In genomic region chr14:32102968-32103367, GRCh38 we compare ENCODE assay signal across 17 cellular contexts. TPM values are rescaled to one million over a fixed set of nuclear protein-coding genes. Genes with fewer than 3 reads are reported as not detected.
DNase-seq lines count a peak whose midpoint lies in the region; ATAC-seq, FAIRE-seq and TF ChIP-seq lines count a peak whose summit lies in the region.
"Had no signal": no experiment of that assay in that cellular context is flagged by ENCODE, and none has a peak within 500 bp of the region (broad histone marks: within the 10 kb centered on the region; RNA-seq: fewer than 3 reads in every experiment).

No MANE protein-coding gene starts in this region.

- no peak for TF ChIP-seq POLR2A in A549 (IDR thresholded peaks at IDR 0.05; ENCODE audit: low read length)

- peak overlapping the region in 1 of 3 donors; percentile 82 for H3K27ac Mint-ChIP-seq in CD4-positive, CD25-positive, alpha-beta regulatory T cell
- H3K27ac Mint-ChIP-seq in memory B cell (peak overlapping the region; percentile 66), WTC11 (no peak overlapping the region)
- H3K27ac Mint-ChIP-seq: GM23338 had no signal

- H3K36me3 Mint-ChIP-seq in CD4-positive, CD25-positive, alpha-beta regulatory T cell, result no peaks in the 10 kb centered on the region
- H3K36me3 Mint-ChIP-seq in memory B cell (peaks cover 4% of the 10 kb centered on the region), WTC11 (no peaks in the 10 kb centered on the region)

- H3K4me3 Mint-ChIP-seq in CD4-positive, CD25-positive, alpha-beta regulatory T cell, result peak overlapping the region in 1 of 4 donors; percentile 26
- H3K4me3 Mint-ChIP-seq in memory B cell (no peak overlapping the region), WTC11 (no peak overlapping the region)
- H3K4me3 Mint-ChIP-seq: GM23338 had no signal

- H3K27me3 Mint-ChIP-seq in CD4-positive, CD25-positive, alpha-beta regulatory T cell, result no peaks in the 10 kb centered on the region
- H3K27me3 Mint-ChIP-seq in memory B cell, result no peaks in the 10 kb centered on the region
- no peaks in the 10 kb centered on the region for H3K27me3 Mint-ChIP-seq in WTC11 (ENCODE audit: low read depth)

- no peaks in the 10 kb centered on the region for H3K9me3 ChIP-seq in A549
- H3K9me3 ChIP-seq in CD4-positive, CD25-positive, alpha-beta regulatory T cell (ENCODE audit: control insufficient read depth in 2 of 2, low read length in 2 of 2), result no peaks in the 10 kb centered on the region
- H3K9me3 ChIP-seq: Caco-2 had no signal

- CTCF ChIA-PET in A549 (lab: Yijun Ruan, JAX) (no interaction called here), WTC11 (lab: Charles Lee) (no interaction called here)

- POLR2A ChIA-PET in A549 (lab: Yijun Ruan, JAX), result no interaction called here
- POLR2A ChIA-PET in WTC11 (lab: Charles Lee), result no interaction called here

- no peak overlapping the region for H3K4me3 ChIP-seq in A549
- peak overlapping the region; percentile 64 for H3K4me3 ChIP-seq in CD4-positive, CD25-positive, alpha-beta regulatory T cell (ENCODE audit: low read depth, low read length)
- H3K4me3 ChIP-seq: GM23338, SK-N-MC had no signal

- no peak for TF ChIP-seq EP300 in A549 (IDR thresholded peaks at IDR 0.05)

- no peaks in the 10 kb centered on the region for H3K27me3 ChIP-seq in CD4-positive, CD25-positive, alpha-beta regulatory T cell (ENCODE audit: control insufficient read depth, insufficient read depth, low read length)

- peaks cover 32% of the 10 kb centered on the region for H3K4me1 ChIP-seq in A549
- peaks cover 30% of the 10 kb centered on the region for H3K4me1 ChIP-seq in CD4-positive, CD25-positive, alpha-beta regulatory T cell (ENCODE audit: control insufficient read depth, insufficient read depth, low read length, poor library complexity, severe bottlenecking)

- TF ChIP-seq CTCF in A549 (IDR thresholded peaks at IDR 0.05) (no peak), WTC11 (IDR thresholded peaks at IDR 0.05) (no peak)

- no peaks in the 10 kb centered on the region for H3K9me3 Mint-ChIP-seq in CD4-positive, CD25-positive, alpha-beta regulatory T cell
- H3K9me3 Mint-ChIP-seq in memory B cell (no peaks in the 10 kb centered on the region), WTC11 (no peaks in the 10 kb centered on the region)
- H3K9me3 Mint-ChIP-seq: GM23338 had no signal

- FAIRE-seq in A549 (lab: Jason Lieb, UNC), result no peak

- TF ChIP-seq RAD21 in A549 (conservative IDR thresholded peaks at IDR 0.05 in 1 of 2, IDR thresholded peaks at IDR 0.05 in 1 of 2), result no peak

- H3K4me1 Mint-ChIP-seq in CD4-positive, CD25-positive, alpha-beta regulatory T cell, result peaks cover 25 to 62% (median 39%) of the 10 kb centered on the region in 4 donors
- H3K4me1 Mint-ChIP-seq in memory B cell (peaks cover 20% of the 10 kb centered on the region), WTC11 (no peaks in the 10 kb centered on the region; the same call in 1 of the 2 replicates)
- H3K4me1 Mint-ChIP-seq: GM23338 had no signal

- no peak overlapping the region for H3K4me2 ChIP-seq in A549
- H3K4me2 ChIP-seq: GM23338 had no signal

- H3K27ac ChIP-seq in A549, result no peak overlapping the region
- H3K27ac ChIP-seq in CD4-positive, CD25-positive, alpha-beta regulatory T cell (ENCODE audit: insufficient read depth, low read length, poor library complexity, severe bottlenecking), result peak overlapping the region; percentile 34
- H3K27ac ChIP-seq: SK-N-MC had no signal

- DNase-seq in A549 (ENCODE audit: low read depth in 1 of 2, low spot score in 1 of 2) (no peak), memory B cell (ENCODE audit: low spot score in 2 of 2) (no peak), NCI-H748 treated with DMSO at 0.1 percent for 48 hours (lab: John Stamatoyannopoulos, UW) (no peak), WTC11 (ENCODE audit: low spot score) (no peak), NCI-H2171 treated with DMSO at 0.1 percent for 48 hours (lab: John Stamatoyannopoulos, UW) (no peak)
- no peak for DNase-seq in CD4-positive, CD25-positive, alpha-beta regulatory T cell
- DNase-seq: C1 segment of cervical spinal cord, Caco-2, DMS53, NCI-H1092 treated with DMSO at 0.1 percent for 48 hours, NCI-H1694 treated with DMSO at 0.1 percent for 48 hours, NCI-H446 treated with DMSO at 0.1 percent for 48 hours, NCI-H82 had no signal

- H3K36me3 ChIP-seq in CD4-positive, CD25-positive, alpha-beta regulatory T cell (ENCODE audit: control insufficient read depth, insufficient read depth, low read length), result no peaks in the 10 kb centered on the region

- ATAC-seq in A549 (no peak), SK-N-SH treated with all-trans-retinoic acid at 6 μM for 48 hours (peak; percentile 26; the same call in 2 of the 3 replicates), memory B cell (ENCODE audit: low read depth) (no peak), WTC11 (no peak)
- ATAC-seq in CD4-positive, CD25-positive, alpha-beta regulatory T cell (ENCODE audit: low read depth in 2 of 2), result no peak
- ATAC-seq: GM23338, Right ventricle myocardium inferior had no signal

TF ChIP-seq in A549, 52 proteins besides CTCF, POLR2A, EP300 and RAD21:
- TF ChIP-seq BHLHE40 (IDR thresholded peaks at IDR 0.05; ENCODE audit: low read depth, low read length), result no peak
- peak; percentile 28 for TF ChIP-seq MAFK (IDR thresholded peaks at IDR 0.05; ENCODE audit: partially characterized antibody)

TF ChIP-seq in SK-N-SH treated with all-trans-retinoic acid at 6 μM for 48 hours, 23 proteins besides CTCF, POLR2A, EP300 and RAD21 (continues in another document):
- no peak for TF ChIP-seq POU6F1 (CRISPR knock-in tag; IDR thresholded peaks at IDR 0.05; ENCODE audit: borderline replicate concordance, low read depth)
- no peak for TF ChIP-seq TOX (CRISPR knock-in tag; IDR thresholded peaks at IDR 0.05; ENCODE audit: borderline replicate concordance)

TF ChIP-seq in WTC11, 78 proteins besides CTCF, POLR2A, EP300 and RAD21 (continues in another document):
- no peak for TF ChIP-seq ETV6 (CRISPR knock-in tag; IDR thresholded peaks at IDR 0.05)
- TF ChIP-seq ZNF423 (CRISPR knock-in tag; IDR thresholded peaks at IDR 0.05), result no peak
- TF ChIP-seq ZNF396 (CRISPR knock-in tag; IDR thresholded peaks at IDR 0.05; ENCODE audit: borderline replicate concordance), result no peak
- TF ChIP-seq NFE2L1 (CRISPR knock-in tag; IDR thresholded peaks at IDR 0.05), result no peak
- TF ChIP-seq SP1 (CRISPR knock-in tag; conservative IDR thresholded peaks at IDR 0.05), result no peak
- no peak for TF ChIP-seq ZBTB21 (CRISPR knock-in tag; IDR thresholded peaks at IDR 0.05; ENCODE audit: borderline replicate concordance)
- no peak for TF ChIP-seq ZNF532 (CRISPR knock-in tag; IDR thresholded peaks at IDR 0.05; ENCODE audit: borderline replicate concordance)
- no peak for TF ChIP-seq CREB1 (CRISPR knock-in tag; IDR thresholded peaks at IDR 0.05)
- no peak for TF ChIP-seq TCF7 (CRISPR knock-in tag; IDR thresholded peaks at IDR 0.05; ENCODE audit: low read depth)
- no peak for TF ChIP-seq ATF6 (CRISPR knock-in tag; IDR thresholded peaks at IDR 0.05)
- TF ChIP-seq ELF4 (CRISPR knock-in tag; IDR thresholded peaks at IDR 0.05; ENCODE audit: low read depth), result no peak

RNA-seq across cellular contexts. Expression of gene ARHGAP5, which starts 25.9 kb away (rescaled TPM):
- 57.3 and 66.1 TPM in 2 replicates for polyA plus RNA-seq in A549 (2011; rRNA removed)
- polyA plus RNA-seq in A549 (2012; cell fraction: cytosol; rRNA removed), result 5.1 and 5.8 TPM in 2 replicates
- 4.5 and 9.6 TPM in 2 replicates for polyA plus RNA-seq in A549 (2012; cell fraction: nucleus; rRNA removed)
- polyA plus RNA-seq in A549 (2017; fragmentation: RNase III; extraction: RNeasy Plus Mini Kit Qiagen cat#74134 plus additional on column Dnase treatment), result 32.5 to 33.6 TPM (median 33.0 TPM) in 3 replicates
- polyA minus RNA-seq in A549 (2011; rRNA and poly(A)+ RNA removed), result 44.1 and 51.3 TPM in 2 replicates
- 32.1 TPM for total RNA-seq in CD4-positive, CD25-positive, alpha-beta regulatory T cell
- 10 to 100 TPM; 25.2 to 38.4 (median 30.4) TPM for polyA plus RNA-seq in CD4-positive, CD25-positive, alpha-beta regulatory T cell
- 55.9 to 66.9 TPM (median 60.9 TPM) in 3 replicates for total RNA-seq in WTC11 (2021)
